Comparison of ENCODE assay signal across 1 cellular context in the genomic region with DNA sequence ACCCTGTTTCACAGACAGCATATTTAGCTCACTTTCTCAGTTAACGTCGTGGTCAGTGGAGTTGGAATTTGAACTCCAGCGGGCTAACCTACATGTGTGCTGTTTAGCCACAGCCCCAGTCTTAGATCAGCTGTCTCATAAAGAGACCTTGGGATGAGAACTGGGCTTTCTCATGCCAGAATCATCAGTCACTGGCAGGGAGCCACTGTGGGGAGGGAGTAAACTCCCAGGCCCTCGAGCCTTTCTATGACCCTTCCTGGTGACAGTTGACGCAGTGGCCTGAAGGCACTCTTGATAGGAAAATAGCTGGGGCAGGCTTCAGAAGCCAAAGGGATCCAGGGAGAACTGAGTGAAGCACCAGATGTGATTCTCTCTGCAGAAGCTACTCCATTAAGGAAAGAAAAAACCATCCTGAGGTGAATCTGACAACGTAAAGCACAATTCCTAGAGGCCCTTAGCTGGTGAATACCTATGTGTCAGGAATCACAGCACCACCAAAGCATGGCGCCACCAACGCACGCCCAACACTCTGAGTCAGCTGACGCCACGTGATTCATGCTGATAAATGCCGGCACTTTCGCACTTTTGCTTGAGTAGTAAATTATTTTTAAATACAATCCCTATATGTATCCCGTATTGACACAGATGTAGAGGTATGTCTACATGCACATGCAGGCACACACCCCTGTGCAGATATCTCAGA.
TF ChIP-seq lines count a peak whose summit lies in the region.

No MANE protein-coding gene starts in this region.

TF ChIP-seq in H1, 55 proteins besides CTCF, POLR2A, EP300 and RAD21 (continued from another document):
- TF ChIP-seq POU5F1 (IDR thresholded peaks at IDR 0.05; ENCODE audit: low read depth, low read length) = no peak
- TF ChIP-seq GTF2F1 (IDR thresholded peaks at IDR 0.05; ENCODE audit: borderline replicate concordance, low read depth, low read length) = no peak
- TF ChIP-seq SP2 (IDR thresholded peaks at IDR 0.05; ENCODE audit: low read length) = no peak
TF ChIP-seq in H1: peak in this region for 0.
